ENCODE assay signal across 8 cellular contexts in the genomic region with DNA sequence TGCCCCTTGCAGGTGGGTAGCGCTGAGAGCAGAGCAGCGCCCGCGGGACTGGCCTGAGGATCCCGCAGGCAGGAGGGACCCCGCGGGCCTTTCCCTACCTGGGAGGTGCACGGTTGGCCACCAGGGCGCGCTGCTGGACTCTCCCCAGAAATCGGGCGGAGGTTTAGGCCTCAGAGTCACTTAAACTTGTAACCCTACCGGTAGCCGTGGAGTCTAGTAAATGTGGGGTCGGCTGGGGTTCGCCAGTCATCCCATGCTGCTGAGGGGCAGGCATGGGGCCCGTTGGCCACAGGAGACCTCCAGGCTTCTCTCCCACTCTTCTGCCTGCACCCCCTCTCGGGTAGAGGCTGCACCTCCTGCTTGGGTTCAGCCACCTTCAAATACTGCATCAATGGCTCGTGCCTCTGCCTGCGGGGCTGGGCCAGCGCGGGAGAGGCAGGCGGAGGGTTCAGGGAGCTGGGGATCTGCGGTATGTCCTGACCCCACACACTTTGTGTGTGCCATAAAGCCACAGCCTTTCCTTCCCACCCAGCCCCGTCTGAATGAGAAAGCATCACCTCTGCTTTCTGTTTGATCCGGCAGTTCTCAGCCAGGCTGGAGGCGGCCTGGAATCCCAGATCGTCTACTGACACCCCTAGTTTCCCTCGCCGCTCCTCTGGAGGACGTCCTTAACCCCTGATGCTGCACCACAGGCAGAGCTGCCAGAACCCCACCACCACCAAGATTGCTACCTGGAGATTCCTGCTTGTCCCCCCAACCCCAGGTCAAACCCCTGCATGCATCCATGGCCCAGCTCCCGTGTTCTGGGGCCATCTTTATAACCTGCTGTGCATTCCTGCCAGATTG. TPM values are rescaled to one million over a fixed set of nuclear protein-coding genes. Genes with fewer than 3 reads are reported as not detected.
DNase-seq lines count a peak whose midpoint lies in the region; ATAC-seq and TF ChIP-seq lines count a peak whose summit lies in the region.

No MANE protein-coding gene starts in this region.

- H3K4me3 ChIP-seq in effector memory CD4-positive, alpha-beta T cell (ENCODE audit: insufficient read depth, low read depth, low read length, poor library complexity, severe bottlenecking): no peak overlapping the region

- H3K4me1 Mint-ChIP-seq in activated CD4-positive, alpha-beta memory T cell treated with anti-CD3 and anti-CD28 coated beads for 36 hours (ENCODE audit: low read depth): peaks cover 3% of the 10 kb centered on the region

- no peaks in the 10 kb centered on the region for H3K36me3 ChIP-seq in effector memory CD4-positive, alpha-beta T cell (ENCODE audit: control insufficient read depth, insufficient read depth, low read length)

- no peak overlapping the region for H3K27ac ChIP-seq in effector memory CD4-positive, alpha-beta T cell (ENCODE audit: insufficient read depth, low read length, poor library complexity, severe bottlenecking)

- no peaks in the 10 kb centered on the region for H3K9me3 Mint-ChIP-seq in activated CD4-positive, alpha-beta memory T cell treated with anti-CD3 and anti-CD28 coated beads for 36 hours

- no peak overlapping the region for H3K4me3 Mint-ChIP-seq in activated CD4-positive, alpha-beta memory T cell treated with anti-CD3 and anti-CD28 coated beads for 36 hours

- ATAC-seq in GM19023 (IDR thresholded peaks at IDR 0.05; ENCODE audit: unreplicated experiment): peak; percentile 88
- ATAC-seq in HG03139 (IDR thresholded peaks at IDR 0.05; ENCODE audit: unreplicated experiment): peak; percentile 84

- intact Hi-C loops in activated CD4-positive, alpha-beta memory T cell treated with anti-CD3 and anti-CD28 coated beads for 36 hours (cut with micrococcal nuclease): loop anchor here (1.0 kb wide), 2 partner anchors 130 to 341 kb away; partner anchors contain the start of gene AHCYL1

- POLR2A ChIA-PET in activated CD4-positive, alpha-beta memory T cell treated with anti-CD3 and anti-CD28 coated beads for 36 hours (lab: Charles Lee): no interaction called here

- H3K4me1 ChIP-seq in effector memory CD4-positive, alpha-beta T cell (ENCODE audit: control insufficient read depth, insufficient read depth, low read length, poor library complexity, severe bottlenecking): peaks cover 4% of the 10 kb centered on the region

- H3K9me3 ChIP-seq in effector memory CD4-positive, alpha-beta T cell (ENCODE audit: control insufficient read depth, low read length): no peaks in the 10 kb centered on the region

- no peaks in the 10 kb centered on the region for H3K27me3 Mint-ChIP-seq in activated CD4-positive, alpha-beta memory T cell treated with anti-CD3 and anti-CD28 coated beads for 36 hours

- no peaks in the 10 kb centered on the region for H3K36me3 Mint-ChIP-seq in activated CD4-positive, alpha-beta memory T cell treated with anti-CD3 and anti-CD28 coated beads for 36 hours

- DNase-seq in AG09319 (ENCODE audit: extremely low read depth, low read depth) (no peak), NCI-H748 treated with DMSO at 0.1 percent for 48 hours (lab: John Stamatoyannopoulos, UW) (peak; percentile 63), mucosa of gallbladder (ENCODE audit: low spot score) (peak; percentile 82)
- DNase-seq in activated CD4-positive, alpha-beta memory T cell treated with anti-CD3 and anti-CD28 coated beads for 36 hours: peak; percentile 93
- DNase-seq in effector memory CD4-positive, alpha-beta T cell: peak; percentile 61 to 71 (median 66)
- peak; percentile 78 to 86 for DNase-seq in stimulated activated CD8-positive, alpha-beta memory T cell treated with anti-CD3 and anti-CD28 coated beads, Interleukin-7, amount 100 ng/mL, for 1 hour (ENCODE audit: low read depth in 2 of 2)

- TF ChIP-seq CTCF in AG09319 (IDR thresholded peaks at IDR 0.05; ENCODE audit: low read depth, low read length): peak; percentile 79

- CTCF ChIA-PET in activated CD4-positive, alpha-beta memory T cell treated with anti-CD3 and anti-CD28 coated beads for 36 hours (lab: Charles Lee): interaction anchor here (0.7 to 10.9 kb wide), 10 partner anchors 7 to 341 kb away, joined by 3 to 242 read pairs (median 6); partner anchors contain the start of genes AHCYL1 and GNAI3

- H3K27ac Mint-ChIP-seq in activated CD4-positive, alpha-beta memory T cell treated with anti-CD3 and anti-CD28 coated beads for 36 hours: no peak overlapping the region

- no peaks in the 10 kb centered on the region for H3K27me3 ChIP-seq in effector memory CD4-positive, alpha-beta T cell (replicated peaks; ENCODE audit: control insufficient read depth, insufficient read depth, low read length, poor library complexity, severe bottlenecking)

RNA-seq across cellular contexts. Expression of gene GSTM4, which starts 12.3 kb away (rescaled TPM):
- total RNA-seq in activated CD4-positive, alpha-beta memory T cell treated with anti-CD3 and anti-CD28 coated beads for 36 hours: 10 to 100 TPM in 1 of 2 experiments, 1 to 10 TPM in 1; 8.2 to 12.0 TPM
- 44.1 TPM for total RNA-seq in mucosa of gallbladder

RNA-seq across cellular contexts. Expression of gene AMPD2, which starts 24.0 kb away (rescaled TPM):
- total RNA-seq in activated CD4-positive, alpha-beta memory T cell treated with anti-CD3 and anti-CD28 coated beads for 36 hours: 10 to 100 TPM; 79.1 to 93.3 TPM
- 171 TPM for total RNA-seq in mucosa of gallbladder

RNA-seq across cellular contexts. Expression of gene GNAT2, which starts 24.2 kb away (rescaled TPM):
- total RNA-seq in activated CD4-positive, alpha-beta memory T cell treated with anti-CD3 and anti-CD28 coated beads for 36 hours: under 1 TPM; 0.29 to 0.31 TPM
- not detected for total RNA-seq in mucosa of gallbladder

RNA-seq across cellular contexts. Expression of gene GSTM2, which starts 24.2 kb away (rescaled TPM):
- 10 to 100 TPM in 1 of 2 experiments, 1 to 10 TPM in 1; 8.2 to 11.9 TPM for total RNA-seq in activated CD4-positive, alpha-beta memory T cell treated with anti-CD3 and anti-CD28 coated beads for 36 hours
- total RNA-seq in mucosa of gallbladder: 69.9 TPM

RNA-seq across cellular contexts. Expression of gene GSTM1, which starts 44.0 kb away (rescaled TPM):
- under 1 TPM in 1 of 2 experiments, not detected in 1; 0.22 TPM for total RNA-seq in activated CD4-positive, alpha-beta memory T cell treated with anti-CD3 and anti-CD28 coated beads for 36 hours
- 0.40 TPM for total RNA-seq in mucosa of gallbladder
